9 cellular contexts compared by ENCODE assay signal in the genomic region with DNA sequence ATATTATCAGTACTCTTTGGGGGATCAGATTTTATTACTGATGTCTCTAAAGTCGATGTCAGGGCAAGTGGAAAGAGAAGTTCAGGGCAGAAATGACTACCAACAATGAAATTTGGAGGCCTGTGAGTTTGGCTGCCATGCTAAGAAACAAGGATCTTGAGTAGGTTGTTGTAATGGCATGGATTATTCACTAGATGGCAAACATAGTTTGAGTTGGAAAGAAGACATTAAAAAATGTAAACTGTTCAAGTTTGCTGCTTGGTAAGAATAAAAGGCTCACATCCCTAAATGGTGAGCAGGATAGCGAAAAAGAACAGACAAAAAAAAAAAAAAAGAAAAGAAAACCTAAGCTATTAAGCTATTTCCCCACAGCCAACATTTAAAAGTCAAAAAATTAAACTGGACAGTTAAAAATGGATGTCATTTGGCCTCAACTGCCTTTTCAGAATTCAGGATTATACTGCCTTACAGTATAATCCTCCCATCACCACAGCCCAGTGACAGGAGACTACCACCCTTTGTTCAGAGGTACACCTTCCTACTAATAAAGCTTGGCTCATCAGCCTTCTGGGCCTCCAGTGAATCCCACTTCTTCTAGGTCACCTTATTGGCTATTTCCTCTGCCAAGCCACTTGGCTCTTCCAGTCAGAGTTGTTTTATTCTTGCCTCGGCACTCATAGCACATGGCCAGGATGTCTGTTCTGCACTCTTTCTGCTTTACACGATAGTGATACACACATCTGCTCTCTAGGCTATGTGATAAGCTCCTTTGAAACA.
DNase-seq lines count a peak whose midpoint lies in the region; ATAC-seq, FAIRE-seq and TF ChIP-seq lines count a peak whose summit lies in the region.
"Had no signal": no experiment of that assay in that cellular context is flagged by ENCODE, and none has a peak within 500 bp of the region (broad histone marks: within the 10 kb centered on the region; RNA-seq: fewer than 3 reads in every experiment).

No MANE protein-coding gene starts in this region.

- H3K9me3 Mint-ChIP-seq in MCF 10A (ENCODE audit: unreplicated experiment): no peaks in the 10 kb centered on the region
- no peaks in the 10 kb centered on the region for H3K9me3 Mint-ChIP-seq in activated CD4-positive, alpha-beta T cell treated with anti-CD3 and anti-CD28 coated beads, Interleukin-2, amount 10 ng/mL, durations not matched to agents 7 days and 5 days

- no TSS peak for BruUV-seq in MCF 10A (replicated peaks; lab: Mats Ljungman, UMichigan)

- peaks cover 2% of the 10 kb centered on the region for H3K36me3 ChIP-seq in kidney epithelial cell (ENCODE audit: control insufficient read depth, insufficient read depth, low read length)

- peak; percentile 73 for TF ChIP-seq CTCF in MCF 10A (IDR thresholded peaks at IDR 0.05; ENCODE audit: unreplicated experiment)
- peak; percentile 42 for TF ChIP-seq CTCF in kidney epithelial cell (IDR thresholded peaks at IDR 0.05; ENCODE audit: insufficient read depth, low read length, poor library complexity, severe bottlenecking)

- intact Hi-C loops in MCF 10A (cut with micrococcal nuclease): loop anchor here (1.0 to 5.0 kb wide), 5 partner anchors 126 to 830 kb away; partner anchors contain the start of gene FNDC3B

- no peaks in the 10 kb centered on the region for H3K27me3 Mint-ChIP-seq in MCF 10A (ENCODE audit: insufficient read depth, unreplicated experiment)
- peaks cover 3% of the 10 kb centered on the region for H3K27me3 Mint-ChIP-seq in activated CD4-positive, alpha-beta T cell treated with anti-CD3 and anti-CD28 coated beads, Interleukin-2, amount 10 ng/mL, durations not matched to agents 7 days and 5 days

- H3K4me3 Mint-ChIP-seq in MCF 10A (ENCODE audit: unreplicated experiment): no peak overlapping the region
- H3K4me3 Mint-ChIP-seq in activated CD4-positive, alpha-beta T cell treated with anti-CD3 and anti-CD28 coated beads, Interleukin-2, amount 10 ng/mL, durations not matched to agents 7 days and 5 days: no peak overlapping the region
- H3K4me3 Mint-ChIP-seq: memory B cell had no signal

- H3K4me3 ChIP-seq in kidney epithelial cell (ENCODE audit: low read depth, low read length): no peak overlapping the region

- CTCF ChIA-PET in MCF 10A (lab: Yijun Ruan, JAX): interaction anchor here (0.6 to 4.7 kb wide), 35 partner anchors 10 to 1020 kb away, joined by 3 to 130 read pairs (median 3); no protein-coding TSS in a partner anchor
- CTCF ChIA-PET in activated CD4-positive, alpha-beta T cell treated with anti-CD3 and anti-CD28 coated beads, Interleukin-2, amount 10 ng/mL, durations not matched to agents 7 days and 5 days (lab: Charles Lee): interaction anchor here (0.7 to 0.9 kb wide), 2 partner anchors 10 to 962 kb away, joined by 4 to 8 read pairs; no protein-coding TSS in a partner anchor

- POLR2A ChIA-PET in MCF 10A (lab: Yijun Ruan, JAX): interaction anchor here (0.7 to 2.2 kb wide), 6 partner anchors 8 to 393 kb away, joined by 3 to 12 read pairs (median 5); partner anchors contain the start of genes FNDC3B and PLD1
- POLR2A ChIA-PET in activated CD4-positive, alpha-beta T cell treated with anti-CD3 and anti-CD28 coated beads, Interleukin-2, amount 10 ng/mL, durations not matched to agents 7 days and 5 days (lab: Charles Lee): no interaction called here

- no peaks in the 10 kb centered on the region for H3K4me1 Mint-ChIP-seq in MCF 10A (ENCODE audit: insufficient read depth, unreplicated experiment)
- H3K4me1 Mint-ChIP-seq in activated CD4-positive, alpha-beta T cell treated with anti-CD3 and anti-CD28 coated beads, Interleukin-2, amount 10 ng/mL, durations not matched to agents 7 days and 5 days: peaks cover 3% of the 10 kb centered on the region

- FAIRE-seq in urothelium cell line (lab: Jason Lieb, UNC): no peak

- no peaks in the 10 kb centered on the region for H3K27me3 ChIP-seq in kidney epithelial cell (ENCODE audit: control insufficient read depth, insufficient read depth, low read length)

- H3K36me3 Mint-ChIP-seq in MCF 10A (ENCODE audit: insufficient read depth, unreplicated experiment): peaks cover 9% of the 10 kb centered on the region
- no peaks in the 10 kb centered on the region for H3K36me3 Mint-ChIP-seq in activated CD4-positive, alpha-beta T cell treated with anti-CD3 and anti-CD28 coated beads, Interleukin-2, amount 10 ng/mL, durations not matched to agents 7 days and 5 days (ENCODE audit: low read depth)
- H3K36me3 Mint-ChIP-seq: memory B cell had no signal

- peak; percentile 39 for DNase-seq in CD1c-positive myeloid dendritic cell (ENCODE audit: extremely low spot score)
- DNase-seq in NCI-H446 treated with DMSO at 0.1 percent for 48 hours (lab: John Stamatoyannopoulos, UW): peak; percentile 40
- peak; percentile 55 for DNase-seq in MCF 10A (ENCODE audit: unreplicated experiment)
- peak; percentile 18 for DNase-seq in kidney epithelial cell (ENCODE audit: low read depth)
- peak; percentile 16 for DNase-seq in urothelium cell line (ENCODE audit: low spot score)
- no peak for DNase-seq in activated CD4-positive, alpha-beta T cell treated with anti-CD3 and anti-CD28 coated beads, Interleukin-2, amount 10 ng/mL, durations not matched to agents 7 days and 5 days
- DNase-seq in mesenteric fat pad (ENCODE audit: low spot score): no peak

- H3K27ac Mint-ChIP-seq in MCF 10A (ENCODE audit: low read depth, unreplicated experiment): no peak overlapping the region
- no peak overlapping the region for H3K27ac Mint-ChIP-seq in activated CD4-positive, alpha-beta T cell treated with anti-CD3 and anti-CD28 coated beads, Interleukin-2, amount 10 ng/mL, durations not matched to agents 7 days and 5 days
- H3K27ac Mint-ChIP-seq: memory B cell had no signal

- peak; percentile 61 for ATAC-seq in GM21390 (IDR thresholded peaks at IDR 0.05; ENCODE audit: unreplicated experiment)

Comparison
In these comparisons a context has a peak if more than half of its experiments do, and no peak if none do; other contexts are left out.
1. DNase-seq: peak in CD1c-positive myeloid dendritic cell (single experiment), NCI-H446 treated with DMSO at 0.1 percent for 48 hours (single experiment), MCF 10A (single experiment), kidney epithelial cell (single experiment) and urothelium cell line (single experiment); none in activated CD4-positive, alpha-beta T cell treated with anti-CD3 and anti-CD28 coated beads, Interleukin-2, amount 10 ng/mL, durations not matched to agents 7 days and 5 days (single experiment) and mesenteric fat pad (single experiment).